Comparison of ENCODE assay signal across 8 cellular contexts in the genomic region with DNA sequence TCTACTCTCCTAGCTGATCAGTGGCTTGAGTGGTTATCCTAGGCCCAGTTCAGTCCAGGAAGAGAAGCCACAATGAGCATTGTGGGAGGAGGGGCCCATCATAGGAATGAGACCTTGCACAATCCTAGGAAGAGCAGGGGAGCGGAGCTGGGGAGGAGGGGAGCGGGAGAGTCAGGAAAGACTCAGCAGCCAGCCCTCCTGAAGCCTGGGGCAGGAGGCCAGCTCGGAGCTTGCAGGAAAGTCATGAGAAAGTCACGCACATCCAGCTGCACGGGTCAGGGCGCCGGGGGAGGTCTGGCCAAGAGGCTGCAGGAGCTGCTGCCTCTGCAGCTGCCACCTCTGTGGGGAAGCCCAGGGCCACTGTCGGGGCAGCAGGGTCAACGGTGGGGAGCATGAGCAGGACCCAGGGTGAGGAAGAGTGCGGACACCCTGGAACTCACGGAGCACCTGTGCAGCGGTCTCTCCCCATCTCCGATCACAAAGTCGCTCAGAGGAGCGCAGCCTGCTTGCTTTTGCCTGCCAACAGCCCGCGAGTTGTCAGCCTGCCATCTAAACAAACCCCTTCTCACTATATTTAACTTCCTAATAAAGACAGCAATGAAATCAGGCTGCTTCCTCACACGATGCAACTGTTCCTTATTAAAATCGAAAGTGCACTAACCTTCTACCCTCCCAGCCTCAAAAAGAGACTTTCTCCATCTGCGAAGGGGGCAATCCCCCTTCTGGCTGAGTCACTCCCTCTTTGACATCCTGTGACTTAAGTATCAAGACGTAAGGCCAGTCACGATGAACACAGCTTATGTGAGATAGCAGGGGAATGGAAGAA.
A peak's percentile ranks its signal among the peaks of the same experiment; 100 is the strongest.
DNase-seq lines count a peak whose midpoint lies in the region; ATAC-seq lines count a peak whose summit lies in the region.

No MANE protein-coding gene starts in this region.

- peaks cover 75% of the 10 kb centered on the region for H3K27me3 Mint-ChIP-seq in stimulated activated memory B cell treated with anti-CD40 and anti-IgM and Interleukin-4, amounts not matched to agents 10 μg/mL and 1 μg/mL and 100 μg/mL, for 72 hours

- peaks cover 19% of the 10 kb centered on the region for H3K4me1 Mint-ChIP-seq in stimulated activated memory B cell treated with anti-CD40 and anti-IgM and Interleukin-4, amounts not matched to agents 10 μg/mL and 1 μg/mL and 100 μg/mL, for 72 hours

- H3K9me3 Mint-ChIP-seq in stimulated activated memory B cell treated with anti-CD40 and anti-IgM and Interleukin-4, amounts not matched to agents 10 μg/mL and 1 μg/mL and 100 μg/mL, for 72 hours = no peaks in the 10 kb centered on the region

- ATAC-seq in stimulated activated memory B cell treated with anti-CD40 and anti-IgM and Interleukin-4, amounts not matched to agents 10 μg/mL and 1 μg/mL and 100 μg/mL, for 72 hours = peak; percentile 77
- no peak for ATAC-seq in HG03196 (IDR thresholded peaks at IDR 0.05; ENCODE audit: unreplicated experiment)
- no peak for ATAC-seq in GM19467 (IDR thresholded peaks at IDR 0.05; ENCODE audit: unreplicated experiment)

- H3K36me3 Mint-ChIP-seq in stimulated activated memory B cell treated with anti-CD40 and anti-IgM and Interleukin-4, amounts not matched to agents 10 μg/mL and 1 μg/mL and 100 μg/mL, for 72 hours = no peaks in the 10 kb centered on the region

- peak overlapping the region; percentile 66 for H3K27ac Mint-ChIP-seq in stimulated activated memory B cell treated with anti-CD40 and anti-IgM and Interleukin-4, amounts not matched to agents 10 μg/mL and 1 μg/mL and 100 μg/mL, for 72 hours

- DNase-seq in stimulated activated CD4-positive, alpha-beta T cell treated with anti-CD3 and anti-CD28 coated beads, Interleukin-12 subunit alpha, Interleukin-12 subunit beta, amount 100 ng/mL, for 48 hours (ENCODE audit: low read depth in 2 of 3, low spot score in 1 of 3) = peak; percentile 5 to 32 (median 8)
- DNase-seq in stimulated activated CD4-positive, alpha-beta T cell treated with anti-CD3 and anti-CD28 coated beads, Interleukin-4, amount 100 ng/mL, for 4 hours = no peak
- peak; percentile 40 for DNase-seq in activated CD8-positive, alpha-beta memory T cell treated with anti-CD3 and anti-CD28 coated beads, Interleukin-2, amount 50 U/mL, for 48 hours
- DNase-seq in hepatic stellate cell (ENCODE audit: low spot score) (peak; percentile 92), NCI-H446 treated with DMSO at 0.1 percent for 48 hours (lab: John Stamatoyannopoulos, UW) (no peak)

- H3K4me3 Mint-ChIP-seq in stimulated activated memory B cell treated with anti-CD40 and anti-IgM and Interleukin-4, amounts not matched to agents 10 μg/mL and 1 μg/mL and 100 μg/mL, for 72 hours = peak overlapping the region; percentile 40

Comparison
In these comparisons a context has a peak if more than half of its experiments do, and no peak if none do; other contexts are left out.
1. DNase-seq: peak in stimulated activated CD4-positive, alpha-beta T cell treated with anti-CD3 and anti-CD28 coated beads, Interleukin-12 subunit alpha, Interleukin-12 subunit beta, amount 100 ng/mL, for 48 hours (3 of 3), activated CD8-positive, alpha-beta memory T cell treated with anti-CD3 and anti-CD28 coated beads, Interleukin-2, amount 50 U/mL, for 48 hours (single experiment) and hepatic stellate cell (single experiment); none in stimulated activated CD4-positive, alpha-beta T cell treated with anti-CD3 and anti-CD28 coated beads, Interleukin-4, amount 100 ng/mL, for 4 hours (0 of 2) and NCI-H446 treated with DMSO at 0.1 percent for 48 hours (single experiment).